In the genomic region with DNA sequence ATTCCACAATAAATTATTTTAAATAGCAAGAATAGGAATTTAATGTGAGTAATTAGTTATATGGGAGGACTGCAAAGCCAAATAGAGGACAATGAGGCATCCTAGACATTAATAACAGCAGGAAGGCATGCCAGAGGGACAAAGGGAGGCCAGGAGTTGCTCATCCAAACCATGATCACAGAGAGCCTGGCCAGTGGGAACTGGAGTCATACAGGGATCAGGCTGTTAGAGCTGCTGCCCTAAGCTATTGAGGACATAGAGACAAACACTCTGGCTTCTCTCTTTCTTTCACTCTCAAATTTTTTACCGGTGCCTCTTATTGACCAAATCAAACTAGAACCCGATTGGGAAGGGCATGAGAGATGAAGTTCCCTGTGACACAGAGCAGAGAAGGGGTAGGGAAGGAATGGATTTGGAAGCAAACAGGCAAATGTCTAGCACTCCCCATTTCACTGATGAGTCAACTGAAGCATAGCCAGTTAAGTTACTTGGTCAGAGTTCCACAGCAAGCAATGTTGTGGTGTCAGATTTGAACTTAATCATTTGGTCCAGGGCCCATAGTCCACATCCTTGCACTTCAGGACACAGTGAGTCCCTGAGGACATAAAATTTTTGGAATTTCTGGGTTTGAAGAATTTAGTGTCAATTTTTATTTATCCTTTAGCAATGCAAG, we compare ENCODE assay signal across 17 cellular contexts. TPM values are rescaled to one million over a fixed set of nuclear protein-coding genes. Genes with fewer than 3 reads are reported as not detected.
A peak's percentile ranks its signal among the peaks of the same experiment; 100 is the strongest.
DNase-seq lines count a peak whose midpoint lies in the region; ATAC-seq and TF ChIP-seq lines count a peak whose summit lies in the region.
"Had no signal": no experiment of that assay in that cellular context is flagged by ENCODE, and none has a peak within 500 bp of the region (broad histone marks: within the 10 kb centered on the region; RNA-seq: fewer than 3 reads in every experiment).

No MANE protein-coding gene starts in this region.

- peak overlapping the region; percentile 93 for H3K27ac Mint-ChIP-seq in HFFc6
- H3K27ac Mint-ChIP-seq: activated naive CD8-positive, alpha-beta T cell had no signal

- peaks cover 12% of the 10 kb centered on the region for H3K36me3 Mint-ChIP-seq in HFFc6 (ENCODE audit: low read depth)
- H3K36me3 Mint-ChIP-seq: activated naive CD8-positive, alpha-beta T cell had no signal

- TF ChIP-seq POLR2A in stomach (IDR thresholded peaks at IDR 0.05) = no peak

- H3K9me3 Mint-ChIP-seq in HFFc6 = peaks cover 5% of the 10 kb centered on the region; the same call in 1 of the 2 replicates

- no peaks in the 10 kb centered on the region; the same call in 1 of the 2 replicates for H3K27me3 Mint-ChIP-seq in HFFc6 (ENCODE audit: insufficient read depth)
- H3K27me3 Mint-ChIP-seq: activated naive CD8-positive, alpha-beta T cell had no signal

- no peaks in the 10 kb centered on the region for H3K4me1 ChIP-seq in stomach
- H3K4me1 ChIP-seq: pancreas had no signal

- peak overlapping the region; percentile 23 for H3K4me3 Mint-ChIP-seq in HFFc6
- H3K4me3 Mint-ChIP-seq: activated naive CD8-positive, alpha-beta T cell had no signal

- no peak for ATAC-seq in GM21447 (IDR thresholded peaks at IDR 0.05; ENCODE audit: unreplicated experiment)

- H3K36me3 ChIP-seq in brain microvascular endothelial cell (replicated peaks) (no peaks in the 10 kb centered on the region), stomach (no peaks in the 10 kb centered on the region)
- H3K36me3 ChIP-seq: pancreas had no signal

- in situ Hi-C loops in brain microvascular endothelial cell (cut with HindIII; ENCODE audit: low pct_ligation_motif_present, low sequenced_read_pairs) = no loop called here

- H3K9me3 ChIP-seq in stomach = no peaks in the 10 kb centered on the region
- H3K9me3 ChIP-seq: pancreas had no signal

- WGBS in stomach, 5 donors = 86 to 89% (median 87%) methylated on average over 2 of the region's 2 CpGs

- H3K4me1 Mint-ChIP-seq in HFFc6 (ENCODE audit: low read depth) = peaks cover 55% of the 10 kb centered on the region

- intact Hi-C loops in stomach (cut with DNase I; ENCODE audit: low total_unique reads) = no loop called here

- TF ChIP-seq CTCF in HFFc6 (IDR thresholded peaks at IDR 0.05) (no peak), brain microvascular endothelial cell (IDR thresholded peaks at IDR 0.05; ENCODE audit: low read depth, low read length, missing control alignments) (no peak), coronary artery (IDR thresholded peaks at IDR 0.05) (no peak), stomach (IDR thresholded peaks at IDR 0.05) (no peak)

- DNase-seq in AG08395 (ENCODE audit: low spot score) = peak; percentile 84
- DNase-seq in HFFc6 = peak; percentile 68
- peak; percentile 68 for DNase-seq in brain microvascular endothelial cell
- DNase-seq in iris pigment epithelial cell (ENCODE audit: low read depth) = peak; percentile 82
- no peak for DNase-seq in coronary artery (ENCODE audit: low spot score)
- no peak for DNase-seq in hypothalamus (lab: John Stamatoyannopoulos, UW)
- DNase-seq in stomach = no peak
- DNase-seq: activated CD4-positive, alpha-beta T cell treated with anti-CD3 and anti-CD28 coated beads for 4 hours; AML-193; MM.1S; NCI-H748 treated with DMSO at 0.1 percent for 48 hours; pancreas; stimulated activated CD4-positive, alpha-beta T cell treated with anti-CD3 and anti-CD28 coated beads, Interleukin-12 subunit alpha, Interleukin-12 subunit beta, amount 100 ng/mL, for 4 hours; substantia nigra had no signal

- H3K27me3 ChIP-seq in brain microvascular endothelial cell (replicated peaks) = no peaks in the 10 kb centered on the region
- H3K27me3 ChIP-seq in stomach = no peaks in the 10 kb centered on the region
- H3K27me3 ChIP-seq: pancreas had no signal

- peak overlapping the region; percentile 62 for H3K27ac ChIP-seq in brain microvascular endothelial cell
- no peak overlapping the region for H3K27ac ChIP-seq in coronary artery
- no peak overlapping the region for H3K27ac ChIP-seq in stomach
- H3K27ac ChIP-seq: pancreas, RWPE1 had no signal

- H3K4me3 ChIP-seq in brain microvascular endothelial cell (ENCODE audit: low read depth, low read length) (no peak overlapping the region), coronary artery (no peak overlapping the region), stomach (no peak overlapping the region)
- H3K4me3 ChIP-seq: pancreas had no signal

- no peak for TF ChIP-seq EP300 in stomach (IDR thresholded peaks at IDR 0.05)

RNA-seq across cellular contexts. Expression of a gene that starts 17.9 kb away (rescaled TPM):
- total RNA-seq in HFFc6 (2021; fragmentation: NEBNext Ultra II Directional; extraction: Animal tissue kit (Norgen Biotek cat#: 25700)) = under 1 TPM; 0.40 to 0.66 (median 0.56) TPM
- 10 to 100 TPM in 1 of 5 donors, 1 to 10 TPM in 3, not detected in 1; 2.6 to 36.6 (median 3.8) TPM for total RNA-seq in stomach
- polyA plus RNA-seq in stomach = under 1 TPM in 2 of 3 donors, not detected in 1; 0.08 to 0.25 TPM

Comparison
In these comparisons a context has a peak if more than half of its experiments do, and no peak if none do; other contexts are left out.
1. DNase-seq: peak in AG08395 (single experiment), HFFc6 (single experiment), brain microvascular endothelial cell (single experiment) and iris pigment epithelial cell (single experiment); none in coronary artery (single experiment), hypothalamus (0 of 51) and stomach (single experiment).